17 cellular contexts compared by ENCODE assay signal in the genomic region with DNA sequence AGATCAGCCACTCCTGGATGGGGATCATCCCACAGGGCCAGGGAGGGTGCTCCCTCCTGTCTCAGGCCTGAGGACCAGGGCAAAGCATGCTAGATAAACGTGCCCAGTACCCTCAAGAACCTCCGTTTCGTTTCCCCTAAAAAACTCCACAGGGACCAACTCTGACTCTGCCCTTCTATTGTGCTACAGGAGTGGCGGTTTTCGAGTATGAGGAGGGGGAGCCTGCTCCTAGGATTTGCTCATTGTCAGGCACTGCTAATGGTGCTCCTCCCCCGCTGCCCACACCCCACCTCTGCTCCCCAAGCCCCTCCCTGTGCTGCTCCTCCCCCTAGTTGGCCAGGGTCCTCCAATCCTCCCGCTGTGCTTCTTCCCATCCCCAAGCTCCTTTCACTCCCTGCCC. TPM values are rescaled to one million over a fixed set of nuclear protein-coding genes. Genes with fewer than 3 reads are reported as not detected.
"Had no signal": no experiment of that assay in that cellular context is flagged by ENCODE, and none has a peak within 500 bp of the region (broad histone marks: within the 10 kb centered on the region; RNA-seq: fewer than 3 reads in every experiment).

No MANE protein-coding gene starts in this region.

- H3K4me1 ChIP-seq: esophagus squamous epithelium, upper lobe of right lung had no signal

- H3K4me1 Mint-ChIP-seq: central memory CD8-positive, alpha-beta T cell; immature natural killer cell had no signal

- H3K4me3 Mint-ChIP-seq: central memory CD8-positive, alpha-beta T cell; immature natural killer cell had no signal

- FAIRE-seq: endothelial cell of umbilical vein had no signal

- ATAC-seq: upper lobe of right lung had no signal

- H3K27ac Mint-ChIP-seq: immature natural killer cell had no signal

- H3K4me3 ChIP-seq: coronary artery, esophagus squamous epithelium, thoracic aorta, upper lobe of right lung had no signal

- H3K27ac ChIP-seq: brain microvascular endothelial cell, coronary artery, esophagus squamous epithelium, thoracic aorta, upper lobe of right lung had no signal

- DNase-seq: activated CD4-positive, alpha-beta T cell treated with anti-CD3 and anti-CD28 coated beads, Interleukin-2, amount 50 U/mL, for 4 hours; activated CD4-positive, CD25-positive, alpha-beta regulatory T cell treated with anti-CD3 and anti-CD28 coated beads, Interleukin-2, amount 50 U/mL, for 72 hours; activated naive CD4-positive, alpha-beta T cell; activated T-cell treated with anti-CD3 and anti-CD28 coated beads for 4 hours; anterior cingulate cortex; brain microvascular endothelial cell; esophagus squamous epithelium; hypothalamus; immature natural killer cell; stimulated activated CD4-positive, alpha-beta T cell treated with anti-CD3 and anti-CD28 coated beads, Interleukin-1b, Interleukin-23, amount 100 ng/mL, for 48 hours; T-helper 9 cell; upper lobe of right lung had no signal

- H3K9me3 ChIP-seq: esophagus squamous epithelium, thoracic aorta, upper lobe of right lung had no signal

- H3K27me3 ChIP-seq: brain microvascular endothelial cell, upper lobe of right lung had no signal

- H3K36me3 ChIP-seq: brain microvascular endothelial cell, esophagus squamous epithelium, thoracic aorta, upper lobe of right lung had no signal

- H3K36me3 Mint-ChIP-seq: immature natural killer cell had no signal

RNA-seq across cellular contexts. Expression of a gene that starts 32.0 kb away (rescaled TPM):
- total RNA-seq: endothelial cell of umbilical vein, fibroblast of villous mesenchyme had no signal
- polyA plus RNA-seq: immature natural killer cell had no signal
